Comparison of ENCODE assay signal across 9 cellular contexts in the genomic region with DNA sequence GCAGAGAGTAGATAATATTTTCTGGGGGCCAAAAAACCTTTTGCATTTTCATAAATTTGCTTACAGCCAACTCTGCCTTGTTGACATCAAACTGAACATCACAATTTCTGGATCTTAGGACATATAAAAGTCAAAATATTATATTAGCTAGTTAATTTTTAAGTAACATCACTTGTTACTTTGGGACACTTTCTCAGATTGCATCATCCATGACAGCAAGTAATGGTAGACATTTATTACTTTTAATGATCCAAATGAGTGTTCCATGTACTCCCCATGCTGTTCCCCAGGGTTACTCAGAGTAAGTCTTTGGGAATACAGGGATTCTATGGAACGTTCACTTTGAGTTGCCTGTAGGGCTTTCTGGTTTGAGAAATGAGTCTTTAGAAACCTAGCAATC.
"Had no signal": no experiment of that assay in that cellular context is flagged by ENCODE, and none has a peak within 500 bp of the region (broad histone marks: within the 10 kb centered on the region; RNA-seq: fewer than 3 reads in every experiment).

No MANE protein-coding gene starts in this region.

- FAIRE-seq: H54, HTR-8/SVneo had no signal

- H3K27ac ChIP-seq: GM23248, KMS-11 had no signal

- H3K4me2 ChIP-seq: KMS-11 had no signal

- H2AFZ ChIP-seq: GM23248 had no signal

- H3K9ac ChIP-seq: GM23248, KMS-11 had no signal

- H3K4me3 ChIP-seq: GM23248 had no signal

- DNase-seq: GOT3, H9, HCEC 1CT, HFFc6, KBM-7 had no signal
